ENCODE assay signal across 9 cellular contexts in genomic region chr20:25584905-25585704, GRCh38. TPM values are rescaled to one million over a fixed set of nuclear protein-coding genes. Genes with fewer than 3 reads are reported as not detected.
DNase-seq lines count a peak whose midpoint lies in the region; ATAC-seq, FAIRE-seq and TF ChIP-seq lines count a peak whose summit lies in the region.
"Had no signal": no experiment of that assay in that cellular context is flagged by ENCODE, and none has a peak within 500 bp of the region (broad histone marks: within the 10 kb centered on the region; RNA-seq: fewer than 3 reads in every experiment).

NINL (minus strand) TSS chr20:25585531; CDS start chr20:25526587, 58,944 bp downstream.

- H3K27me3 ChIP-seq in mammary epithelial cell (ENCODE audit: insufficient read depth, low read length): no peaks in the 10 kb centered on the region
- no peaks in the 10 kb centered on the region for H3K27me3 ChIP-seq in small intestine (ENCODE audit: control insufficient read depth in 2 of 2, insufficient read depth in 2 of 2, low read length in 2 of 2)

- FAIRE-seq in small intestine (lab: Jason Lieb, UNC): no peak
- FAIRE-seq: G401.6 had no signal

- no peak within 1 kb of the TSS for H3K27ac ChIP-seq in mammary epithelial cell (ENCODE audit: insufficient read depth, low read depth, low read length)
- peak within 1 kb of the TSS; percentile 56 to 68 for H3K27ac ChIP-seq in small intestine (ENCODE audit: low read depth in 1 of 2, low read length in 1 of 2)

- peaks cover 7 to 10% of the 10 kb centered on the region in 2 donors for H3K4me1 Mint-ChIP-seq in immature natural killer cell

- BruUV-seq in mammary epithelial cell (replicated peaks; lab: Mats Ljungman, UMichigan): TSS peak; percentile 39

- peak within 1 kb of the TSS; percentile 63 to 70 (median 65) for H3K4me3 ChIP-seq in mammary epithelial cell (replicated peaks in 1 of 3; ENCODE audit: insufficient read depth in 1 of 3, low read depth in 2 of 3, low read length in 3 of 3)
- peak within 1 kb of the TSS; percentile 56 to 60 for H3K4me3 ChIP-seq in small intestine (ENCODE audit: low read depth in 1 of 2, low read length in 2 of 2)

- H3K4me1 ChIP-seq in mammary epithelial cell (ENCODE audit: insufficient read depth, low read length) (no peaks in the 10 kb centered on the region), small intestine (ENCODE audit: control insufficient read depth in 2 of 2, insufficient read depth in 1 of 2, low read depth in 1 of 2, low read length in 1 of 2) (peaks cover 0 to 3% of the 10 kb centered on the region in 2 donors)

- peak within 1 kb of the TSS in 3 of 6 donors; percentile 10 to 35 (median 17) for H3K27ac Mint-ChIP-seq in immature natural killer cell

- H3K9me3 ChIP-seq in mammary epithelial cell (replicated peaks; ENCODE audit: insufficient read depth, low read length): no peaks in the 10 kb centered on the region
- no peaks in the 10 kb centered on the region for H3K9me3 ChIP-seq in small intestine (ENCODE audit: control insufficient read depth, low read depth)

- peak within 1 kb of the TSS; percentile 89 for H2AFZ ChIP-seq in mammary epithelial cell (ENCODE audit: low read depth, low read length)

- H3K4me3 Mint-ChIP-seq in immature natural killer cell: peak within 1 kb of the TSS; percentile 65 to 81 (median 77)

- peaks cover 2% of the 10 kb centered on the region for H3K79me2 ChIP-seq in mammary epithelial cell (ENCODE audit: insufficient read depth, low read length)

- DNase-seq in NCI-H2081 (lab: John Stamatoyannopoulos, UW) (peak; percentile 39 to 56), NCI-H2081 treated with DMSO at 0.1 percent for 48 hours (lab: John Stamatoyannopoulos, UW) (no peak), HuH-7 (ENCODE audit: low spot score) (peak; percentile 94), T1000 (lab: John Stamatoyannopoulos, UW) (peak; percentile 28), mammary epithelial cell (peak; percentile 41), immature natural killer cell (peak; percentile 36 to 42 (median 41)), small intestine (peak; percentile 71)

- H3K4me2 ChIP-seq in mammary epithelial cell (ENCODE audit: insufficient read depth, low read depth, low read length): peak within 1 kb of the TSS; percentile 82

- no peak for ATAC-seq in HG03025 (IDR thresholded peaks at IDR 0.05; ENCODE audit: low FRiP score, unreplicated experiment)

- in situ Hi-C loops in mammary epithelial cell (cut with MboI; ENCODE audit: low sequenced_read_pairs in 2 of 2): no loop called here

- H3K36me3 ChIP-seq in mammary epithelial cell (ENCODE audit: insufficient read depth, low read length) (no peaks in the 10 kb centered on the region), small intestine (ENCODE audit: control insufficient read depth in 2 of 2, insufficient read depth in 2 of 2, low read length in 2 of 2) (no peaks in the 10 kb centered on the region)

- H3K36me3 Mint-ChIP-seq in immature natural killer cell: no peaks in the 10 kb centered on the region

- TF ChIP-seq CTCF in mammary epithelial cell (conservative IDR thresholded peaks at IDR 0.05 in 1 of 2, IDR thresholded peaks at IDR 0.05 in 1 of 2; ENCODE audit: extremely low read depth in 1 of 2, insufficient read depth in 1 of 2, low read depth in 1 of 2, low read length in 2 of 2): no peak

- no peaks in the 10 kb centered on the region for H3K9me3 Mint-ChIP-seq in immature natural killer cell

- intact Hi-C loops in mammary epithelial cell (cut with micrococcal nuclease): loop anchor here (1.0 to 10.0 kb wide), 4 partner anchors 39 to 167 kb away; partner anchors contain the start of genes NANP and ZNF337

- H3K27me3 Mint-ChIP-seq in immature natural killer cell (ENCODE audit: low read depth in 3 of 3): peaks cover 7 to 27% (median 11%) of the 10 kb centered on the region in 3 donors

- 2% methylated on average over 50 of the region's 108 CpGs for WGBS in mammary epithelial cell (ENCODE audit: low coverage, missing lambda C conversion rate)
- 0 to 3% (median 1%) methylated on average over 75 to 108 of the region's 108 CpGs for WGBS in small intestine, 3 donors

- dilution Hi-C loops in mammary epithelial cell (cut with HindIII; ENCODE audit: low sequenced_read_pairs): no loop called here

- H4K20me1 ChIP-seq in mammary epithelial cell (ENCODE audit: insufficient read depth, low read length): no peaks in the 10 kb centered on the region

- CTCF ChIA-PET in mammary epithelial cell (lab: Charles Lee; ENCODE audit: low non-redundant PET): no interaction called here

- no peak within 1 kb of the TSS for H3K9ac ChIP-seq in mammary epithelial cell (ENCODE audit: insufficient read depth, low read length)

RNA-seq across cellular contexts. Expression of gene NINL, which starts in this region (rescaled TPM):
- total RNA-seq in mammary epithelial cell: 1 to 10 TPM; 6.8 to 7.7 TPM
- 2.1 TPM for polyA plus RNA-seq in mammary epithelial cell
- polyA minus RNA-seq in mammary epithelial cell: 3.9 TPM
- polyA plus RNA-seq in immature natural killer cell: under 1 TPM in 2 of 3 donors, not detected in 1; 0.19 to 0.77 TPM
- 1 to 10 TPM; 1.1 to 6.0 (median 5.0) TPM for polyA plus RNA-seq in small intestine

Comparison
In these comparisons a context has a peak if more than half of its experiments do, and no peak if none do; other contexts are left out.
1. Peak in DNase-seq in immature natural killer cell; RNA of the gene not detected or under 1 TPM.